Comparison of ENCODE assay signal across 8 cellular contexts in genomic region chr5:41925555-41925946, GRCh38. TPM values are rescaled to one million over a fixed set of nuclear protein-coding genes. Genes with fewer than 3 reads are reported as not detected.
DNase-seq lines count a peak whose midpoint lies in the region; ATAC-seq and TF ChIP-seq lines count a peak whose summit lies in the region.

No MANE protein-coding gene starts in this region.

- H3K27ac Mint-ChIP-seq in MCF 10A (ENCODE audit: low read depth, unreplicated experiment) = peak overlapping the region; percentile 86

- H3K36me3 Mint-ChIP-seq in MCF 10A (ENCODE audit: insufficient read depth, unreplicated experiment) = no peaks in the 10 kb centered on the region

- H3K79me2 ChIP-seq in OCI-LY3 (ENCODE audit: low read length) = no peaks in the 10 kb centered on the region

- no TSS peak for BruUV-seq in MCF 10A (replicated peaks; lab: Mats Ljungman, UMichigan)

- peak; percentile 6 for DNase-seq in activated gamma-delta T cell treated with Interleukin-2 at 50 U/mL for 16 hours
- no peak for DNase-seq in activated gamma-delta T cell (lab: John Stamatoyannopoulos, UW)
- peak; percentile 61 for DNase-seq in MCF 10A (ENCODE audit: unreplicated experiment)
- DNase-seq in inferior parietal cortex (ENCODE audit: extremely low spot score) = peak; percentile 37
- DNase-seq in spleen = no peak
- DNase-seq in NCI-H1417 treated with DMSO at 0.1 percent for 48 hours (lab: John Stamatoyannopoulos, UW) = no peak

- WGBS in spleen, 5 donors = 1 to 3% (median 1%) methylated on average over 9 to 18 of the region's 18 CpGs

- H3K4me1 Mint-ChIP-seq in MCF 10A (ENCODE audit: insufficient read depth, unreplicated experiment) = no peaks in the 10 kb centered on the region

- H3K9me3 Mint-ChIP-seq in MCF 10A (ENCODE audit: unreplicated experiment) = no peaks in the 10 kb centered on the region

- H3K27ac ChIP-seq in OCI-LY3 (ENCODE audit: low read length) = peak overlapping the region; percentile 51
- H3K27ac ChIP-seq in spleen = peak overlapping the region; percentile 86 to 99 (median 97)

- H3K4me1 ChIP-seq in OCI-LY3 (ENCODE audit: low read length) (peaks cover 20% of the 10 kb centered on the region), spleen (peaks cover 0 to 52% (median 23%) of the 10 kb centered on the region in 6 donors)

- H3K36me3 ChIP-seq in OCI-LY3 (replicated peaks; ENCODE audit: low read depth, low read length) (peaks cover 9% of the 10 kb centered on the region), spleen (peaks cover 0 to 28% (median 6%) of the 10 kb centered on the region in 6 donors)

- H3K9ac ChIP-seq in OCI-LY3 (ENCODE audit: low read length) = peak overlapping the region; percentile 86

- H3K4me3 Mint-ChIP-seq in MCF 10A (ENCODE audit: unreplicated experiment) = peak overlapping the region; percentile 68

- ATAC-seq in HG02943 (IDR thresholded peaks at IDR 0.05; ENCODE audit: low read depth, unreplicated experiment) = peak; percentile 23

- CTCF ChIA-PET in MCF 10A (lab: Yijun Ruan, JAX) = interaction anchor here (0.6 to 1.4 kb wide), 10 partner anchors 9 to 842 kb away, joined by 3 to 6 read pairs (median 4); no protein-coding TSS in a partner anchor

- TF ChIP-seq POLR2A in spleen (IDR thresholded peaks at IDR 0.05) = no peak

- POLR2A ChIA-PET in MCF 10A (lab: Yijun Ruan, JAX) = interaction anchor here (0.6 to 4.6 kb wide), 13 partner anchors 8 to 1128 kb away, joined by 3 to 47 read pairs (median 4); partner anchors contain the start of genes OXCT1, RIMOC1 and SELENOP

- no peaks in the 10 kb centered on the region for H4K20me1 ChIP-seq in OCI-LY3 (ENCODE audit: insufficient read depth, low read length)

- no peaks in the 10 kb centered on the region for H3K27me3 ChIP-seq in OCI-LY3 (ENCODE audit: low read depth, low read length)
- no peaks in the 10 kb centered on the region for H3K27me3 ChIP-seq in spleen (replicated peaks in 1 of 7)

- H3K9me3 ChIP-seq in OCI-LY3 (ENCODE audit: insufficient read depth, low read length) (no peaks in the 10 kb centered on the region), spleen (no peaks in the 10 kb centered on the region)

- peak overlapping the region; percentile 29 for H2AFZ ChIP-seq in OCI-LY3 (ENCODE audit: low read depth, low read length)

- H3K4me3 ChIP-seq in OCI-LY3 (ENCODE audit: low read length) = peak overlapping the region; percentile 90
- H3K4me3 ChIP-seq in spleen = peak overlapping the region; percentile 58 to 86 (median 62)

- TF ChIP-seq CTCF in OCI-LY3 (IDR thresholded peaks at IDR 0.05; ENCODE audit: low read depth, low read length) (no peak), MCF 10A (IDR thresholded peaks at IDR 0.05; ENCODE audit: unreplicated experiment) (no peak), spleen (IDR thresholded peaks at IDR 0.05 in 8 of 11, conservative IDR thresholded peaks at IDR 0.05 in 3 of 11) (no peak)

- H3K27me3 Mint-ChIP-seq in MCF 10A (ENCODE audit: insufficient read depth, unreplicated experiment) = no peaks in the 10 kb centered on the region

- peak overlapping the region; percentile 93 for H3K4me2 ChIP-seq in OCI-LY3 (ENCODE audit: low read length)

- intact Hi-C loops in MCF 10A (cut with micrococcal nuclease) = loop anchor here (1.0 to 2.0 kb wide), 3 partner anchors 21 to 217 kb away; partner anchors contain the start of gene RIMOC1
- intact Hi-C loops in spleen (cut with DNase I; ENCODE audit: low total_unique reads) = no loop called here

RNA-seq across cellular contexts. Expression of gene FBXO4, which starts 0.5 kb away (rescaled TPM):
- total RNA-seq in MCF 10A (2022) (18.4 and 20.2 TPM in 2 replicates), spleen (10 to 100 TPM; 12.8 to 24.6 (median 16.3) TPM)
- polyA plus RNA-seq in spleen = 10 to 100 TPM; 16.4 to 19.7 (median 19.4) TPM

RNA-seq across cellular contexts. Expression of gene RIMOC1, which starts 21.4 kb away (rescaled TPM):
- total RNA-seq in MCF 10A (2022) (40.4 and 45.4 TPM in 2 replicates), spleen (10 to 100 TPM; 20.4 to 29.3 (median 23.5) TPM)
- 1 to 10 TPM; 4.5 to 7.0 (median 5.3) TPM for polyA plus RNA-seq in spleen

RNA-seq across cellular contexts. Expression of gene OXCT1, which starts 55.3 kb away (rescaled TPM):
- 47.1 and 48.6 TPM in 2 replicates for total RNA-seq in MCF 10A (2022)
- 10 to 100 TPM; 11.0 to 16.7 (median 14.2) TPM for total RNA-seq in spleen
- 10 to 100 TPM in 2 of 3 donors, 1 to 10 TPM in 1; 7.0 to 11.9 (median 10.1) TPM for polyA plus RNA-seq in spleen

Comparison
In these comparisons a context has a peak if more than half of its experiments do, and no peak if none do; other contexts are left out.
1. DNase-seq: peak in activated gamma-delta T cell treated with Interleukin-2 at 50 U/mL for 16 hours (single experiment), MCF 10A (single experiment) and inferior parietal cortex (single experiment); none in activated gamma-delta T cell (single experiment), spleen (single experiment) and NCI-H1417 treated with DMSO at 0.1 percent for 48 hours (single experiment).